13 cellular contexts compared by ENCODE assay signal in genomic region chr19:55158848-55159793, GRCh38. TPM values are rescaled to one million over a fixed set of nuclear protein-coding genes. Genes with fewer than 3 reads are reported as not detected.
DNase-seq lines count a peak whose midpoint lies in the region; ATAC-seq and TF ChIP-seq lines count a peak whose summit lies in the region.
"Had no signal": no experiment of that assay in that cellular context is flagged by ENCODE, and none has a peak within 500 bp of the region (broad histone marks: within the 10 kb centered on the region; RNA-seq: fewer than 3 reads in every experiment).

No MANE protein-coding gene starts in this region.

- H3K36me3 ChIP-seq in GM23338 (ENCODE audit: insufficient read depth): no peaks in the 10 kb centered on the region
- H3K36me3 ChIP-seq in endodermal cell (ENCODE audit: control insufficient read depth, insufficient read depth, low read length): no peaks in the 10 kb centered on the region
- H3K36me3 ChIP-seq in neural progenitor cell: no peaks in the 10 kb centered on the region
- H3K36me3 ChIP-seq in body of pancreas (replicated peaks in 1 of 2; ENCODE audit: insufficient read depth in 1 of 2, low read depth in 2 of 2): no peaks in the 10 kb centered on the region
- H3K36me3 ChIP-seq in WERI-Rb-1: no peaks in the 10 kb centered on the region

- H3K9ac ChIP-seq in endodermal cell (ENCODE audit: extremely low read depth, low read length, poor library complexity, severe bottlenecking) (no peak overlapping the region), neural progenitor cell (no peak overlapping the region)

- H3K4me1 Mint-ChIP-seq in GM23338 (peaks cover 18% of the 10 kb centered on the region), endodermal cell (peaks cover 6% of the 10 kb centered on the region), neural progenitor cell (peaks cover 16% of the 10 kb centered on the region)

- H3K4me1 ChIP-seq in GM23338 (ENCODE audit: insufficient read depth): peaks cover 30% of the 10 kb centered on the region
- H3K4me1 ChIP-seq in endodermal cell (ENCODE audit: control insufficient read depth, insufficient read depth, low read length): no peaks in the 10 kb centered on the region
- peaks cover 6% of the 10 kb centered on the region for H3K4me1 ChIP-seq in neural progenitor cell
- peaks cover 11% of the 10 kb centered on the region for H3K4me1 ChIP-seq in body of pancreas

- no peak overlapping the region for H3K4me3 Mint-ChIP-seq in GM23338
- no peak overlapping the region for H3K4me3 Mint-ChIP-seq in endodermal cell
- peak overlapping the region; percentile 66 for H3K4me3 Mint-ChIP-seq in neural progenitor cell

- TF ChIP-seq POLR2A in body of pancreas (IDR thresholded peaks at IDR 0.05): no peak

- no peaks in the 10 kb centered on the region for H3K9me2 ChIP-seq in GM23338 (ENCODE audit: insufficient read depth)

- H3K27ac ChIP-seq in GM23338 (ENCODE audit: low read depth) (no peak overlapping the region), endodermal cell (ENCODE audit: low read depth, low read length) (no peak overlapping the region), neural progenitor cell (no peak overlapping the region), body of pancreas (no peak overlapping the region), WERI-Rb-1 (no peak overlapping the region)
- H3K27ac ChIP-seq: epithelial cell of prostate, testis had no signal

- H3K4me3 ChIP-seq in GM23338 (no peak overlapping the region), endodermal cell (ENCODE audit: low read length) (no peak overlapping the region), neural progenitor cell (no peak overlapping the region), body of pancreas (no peak overlapping the region), WERI-Rb-1 (ENCODE audit: low read depth, low read length) (no peak overlapping the region)
- H3K4me3 ChIP-seq: testis had no signal

- H3K27me3 Mint-ChIP-seq in GM23338 (ENCODE audit: insufficient read depth, low read depth, poor library complexity) (peaks cover 45% of the 10 kb centered on the region), endodermal cell (ENCODE audit: insufficient read depth) (peaks cover 82% of the 10 kb centered on the region), neural progenitor cell (ENCODE audit: insufficient read depth, low read depth) (peaks cover 12% of the 10 kb centered on the region)

- 0 out of 2 replicates have a peak, but pooled peaks cover 3% of the 10 kb centered on the region for H3F3A ChIP-seq in GM23338 (replicated peaks; ENCODE audit: low read depth)
- peaks cover 20% of the 10 kb centered on the region for H3F3A ChIP-seq in neural progenitor cell (ENCODE audit: low read depth)

- H3K4me2 ChIP-seq in GM23338: peak overlapping the region; percentile 73; the same call in 1 of the 2 replicates
- H3K4me2 ChIP-seq in neural progenitor cell: no peak overlapping the region

- intact Hi-C loops in body of pancreas (cut with DNase I): no loop called here

- ATAC-seq in GM23338: peak; percentile 9
- no peak for ATAC-seq in HG02885 (IDR thresholded peaks at IDR 0.05; ENCODE audit: poor library complexity, unreplicated experiment)
- ATAC-seq in body of pancreas: no peak
- ATAC-seq: left colon had no signal

- H3K79me2 ChIP-seq in GM23338 (replicated peaks; ENCODE audit: insufficient read depth): no peaks in the 10 kb centered on the region
- H3K79me2 ChIP-seq in neural progenitor cell (ENCODE audit: low read depth): no peaks in the 10 kb centered on the region

- H3K9me3 Mint-ChIP-seq in GM23338 (no peaks in the 10 kb centered on the region; the same call in 2 of the 3 replicates), endodermal cell (peaks cover 2% of the 10 kb centered on the region), neural progenitor cell (no peaks in the 10 kb centered on the region)

- H2AFZ ChIP-seq in GM23338: no peak overlapping the region
- no peak overlapping the region for H2AFZ ChIP-seq in neural progenitor cell (replicated peaks)

- 71 to 79% methylated on average over 14 to 18 of the region's 18 CpGs for WGBS in endodermal cell (ENCODE audit: insufficient coverage in 1 of 2, insufficient read length in 1 of 2), 2 experiments
- 64 to 73% methylated on average over 15 to 18 of the region's 18 CpGs for WGBS in body of pancreas, 2 donors

- H3K27me3 ChIP-seq in GM23338 (ENCODE audit: insufficient read depth) (peaks cover 32% of the 10 kb centered on the region), endodermal cell (ENCODE audit: control insufficient read depth, insufficient read depth, low read length, poor library complexity, severe bottlenecking) (no peaks in the 10 kb centered on the region), neural progenitor cell (peaks cover 40% of the 10 kb centered on the region), body of pancreas (peaks cover 0 to 38% of the 10 kb centered on the region in 2 donors), WERI-Rb-1 (ENCODE audit: insufficient read depth, low read depth, severe bottlenecking) (peaks cover 6% of the 10 kb centered on the region)
- H3K27me3 ChIP-seq: testis had no signal

- H4K20me1 ChIP-seq in GM23338 (replicated peaks; ENCODE audit: insufficient read depth): no peaks in the 10 kb centered on the region
- no peaks in the 10 kb centered on the region for H4K20me1 ChIP-seq in neural progenitor cell (ENCODE audit: low read depth)

- TF ChIP-seq CTCF in GM23338 (conservative IDR thresholded peaks at IDR 0.05; ENCODE audit: low read depth in 2 of 2) (no peak), endodermal cell (conservative IDR thresholded peaks at IDR 0.05) (no peak), neural progenitor cell (IDR thresholded peaks at IDR 0.05) (no peak), body of pancreas (IDR thresholded peaks at IDR 0.05) (no peak), WERI-Rb-1 (IDR thresholded peaks at IDR 0.05; ENCODE audit: low read depth, low read length) (no peak)

- H3K36me3 Mint-ChIP-seq in GM23338 (ENCODE audit: low read depth) (peaks cover 6% of the 10 kb centered on the region), endodermal cell (ENCODE audit: low read depth) (no peaks in the 10 kb centered on the region), neural progenitor cell (no peaks in the 10 kb centered on the region)

- no peak for DNase-seq in GM23338 (ENCODE audit: low spot score)
- DNase-seq in NCI-H69 (lab: John Stamatoyannopoulos, UW): peak; percentile 33
- DNase-seq in endodermal cell: peak; percentile 80
- no peak for DNase-seq in neural progenitor cell (ENCODE audit: low spot score)
- no peak for DNase-seq in body of pancreas
- no peak for DNase-seq in activated CD4-positive, CD25-positive, alpha-beta regulatory T cell (lab: John Stamatoyannopoulos, UW)
- DNase-seq in WERI-Rb-1: no peak
- DNase-seq: left colon, NCI-H82, testis had no signal

- H3K9me3 ChIP-seq in endodermal cell (ENCODE audit: control insufficient read depth, low read length) (no peaks in the 10 kb centered on the region), neural progenitor cell (ENCODE audit: low read depth) (no peaks in the 10 kb centered on the region), body of pancreas (no peaks in the 10 kb centered on the region), WERI-Rb-1 (ENCODE audit: severe bottlenecking) (no peaks in the 10 kb centered on the region)
- H3K9me3 ChIP-seq: testis had no signal

- H3K27ac Mint-ChIP-seq in GM23338 (no peak overlapping the region), endodermal cell (no peak overlapping the region), neural progenitor cell (no peak overlapping the region)

RNA-seq across cellular contexts. Expression of gene TNNI3, which starts 1.6 kb away (rescaled TPM):
- 21.5 and 27.9 TPM in 2 replicates for total RNA-seq in GM23338 (2014; rRNA removed; shearing (Covaris generic))
- polyA plus RNA-seq in GM23338 (2016; fragmentation: Nextera tagmentation; extraction: Ambion mirVana): 150 and 153 TPM in 2 replicates
- total RNA-seq in endodermal cell (10 to 100 TPM in 1 of 2 donors, 1 to 10 TPM in 1; 9.8 to 14.2 TPM), neural progenitor cell (ENCODE audit: low replicate concordance) (22.2 and 41.0 TPM in 2 replicates), body of pancreas (not detected)
- polyA plus RNA-seq in endodermal cell (2013, experiment 1 of 2): 9.9 TPM
- polyA plus RNA-seq in endodermal cell (2013, experiment 2 of 2): 9.5 TPM
- total RNA-seq: T-helper 2 cell treated with Interferon-gamma antibody and Interleukin-4, amounts not matched to agents 100 ng/mL and 5 ng/mL, for 36 hours had no signal

RNA-seq across cellular contexts. Expression of gene DNAAF3, which starts 7.3 kb away (rescaled TPM):
- total RNA-seq in GM23338 (2014; rRNA removed; shearing (Covaris generic)): 5.6 and 8.5 TPM in 2 replicates
- 8.8 and 9.0 TPM in 2 replicates for polyA plus RNA-seq in GM23338 (2016; fragmentation: Nextera tagmentation; extraction: Ambion mirVana)
- total RNA-seq in endodermal cell: 1 to 10 TPM; 5.9 to 9.5 TPM
- 10.2 TPM for polyA plus RNA-seq in endodermal cell (2013, experiment 1 of 2)
- polyA plus RNA-seq in endodermal cell (2013, experiment 2 of 2): 7.5 TPM
- 9.1 and 12.0 TPM in 2 replicates for total RNA-seq in neural progenitor cell (ENCODE audit: low replicate concordance)
- 1 to 10 TPM; 1.6 TPM for total RNA-seq in body of pancreas

RNA-seq across cellular contexts. Expression of gene TNNT1, which starts 10.1 kb away (rescaled TPM):
- total RNA-seq in GM23338 (2014; rRNA removed; shearing (Covaris generic)): 51.4 and 59.3 TPM in 2 replicates
- polyA plus RNA-seq in GM23338 (2016; fragmentation: Nextera tagmentation; extraction: Ambion mirVana): 139 and 150 TPM in 2 replicates
- 10 to 100 TPM; 22.9 to 66.7 TPM for total RNA-seq in endodermal cell
- polyA plus RNA-seq in endodermal cell (2013, experiment 1 of 2): 43.3 TPM
- polyA plus RNA-seq in endodermal cell (2013, experiment 2 of 2): 40.7 TPM
- 74.1 and 121 TPM in 2 replicates for total RNA-seq in neural progenitor cell (ENCODE audit: low replicate concordance)
- not detected for total RNA-seq in body of pancreas

RNA-seq across cellular contexts. Expression of gene SYT5, which starts 21.0 kb away (rescaled TPM):
- total RNA-seq in GM23338 (2014; rRNA removed; shearing (Covaris generic)): 0.54 and 2.1 TPM in 2 replicates
- 4.0 and 4.7 TPM in 2 replicates for polyA plus RNA-seq in GM23338 (2016; fragmentation: Nextera tagmentation; extraction: Ambion mirVana)
- total RNA-seq in endodermal cell (not detected), neural progenitor cell (ENCODE audit: low replicate concordance) (0.22 TPM in 1 of 2 replicates, not detected in the other), body of pancreas (under 1 TPM in 1 of 2 donors, not detected in 1; 0.26 TPM)
- polyA plus RNA-seq in endodermal cell (2013, experiment 1 of 2): 6.1 TPM
- 7.9 TPM for polyA plus RNA-seq in endodermal cell (2013, experiment 2 of 2)
- total RNA-seq: T-helper 2 cell treated with Interferon-gamma antibody and Interleukin-4, amounts not matched to agents 100 ng/mL and 5 ng/mL, for 36 hours had no signal

RNA-seq across cellular contexts. Expression of gene PPP1R12C, which starts 41.7 kb away (rescaled TPM):
- 57.4 and 83.9 TPM in 2 replicates for total RNA-seq in GM23338 (2014; rRNA removed; shearing (Covaris generic))
- 33.2 and 33.3 TPM in 2 replicates for polyA plus RNA-seq in GM23338 (2016; fragmentation: Nextera tagmentation; extraction: Ambion mirVana)
- total RNA-seq in endodermal cell: 100 to 1,000 TPM in 1 of 2 donors, 10 to 100 TPM in 1; 98.2 to 107 TPM
- polyA plus RNA-seq in endodermal cell (2013, experiment 1 of 2): 53.5 TPM
- 49.1 TPM for polyA plus RNA-seq in endodermal cell (2013, experiment 2 of 2)
- 21.8 and 62.7 TPM in 2 replicates for total RNA-seq in neural progenitor cell (ENCODE audit: low replicate concordance)
- total RNA-seq in body of pancreas: 100 to 1,000 TPM in 1 of 2 donors, 10 to 100 TPM in 1; 81.2 to 135 TPM

Comparison
In these comparisons a context has a peak if more than half of its experiments do, and no peak if none do; other contexts are left out.
1. DNase-seq: peak in NCI-H69 (single experiment) and endodermal cell (single experiment); none in GM23338 (single experiment), neural progenitor cell (single experiment), body of pancreas (0 of 4), activated CD4-positive, CD25-positive, alpha-beta regulatory T cell (0 of 4) and WERI-Rb-1 (single experiment).
2. RNA of gene TNNI3, which starts 1.6 kb away (total RNA-seq): 22.2 to 41.0 TPM in neural progenitor cell, 21.5 to 27.9 TPM in GM23338 and 9.8 to 14.2 TPM in endodermal cell; not detected in body of pancreas; every median in the first group is over 4 times any median in the second.
3. RNA of gene TNNT1, which starts 10.1 kb away (total RNA-seq): 74.1 to 121 TPM in neural progenitor cell, 22.9 to 66.7 TPM in endodermal cell and 51.4 to 59.3 TPM in GM23338; not detected in body of pancreas; every median in the first group is over 10 times any median in the second.